ENCODE assay signal across 28 cellular contexts in genomic region chr1:106439475-106439874, GRCh38.
DNase-seq lines count a peak whose midpoint lies in the region; ATAC-seq, FAIRE-seq and TF ChIP-seq lines count a peak whose summit lies in the region.
"Had no signal": no experiment of that assay in that cellular context is flagged by ENCODE, and none has a peak within 500 bp of the region (broad histone marks: within the 10 kb centered on the region; RNA-seq: fewer than 3 reads in every experiment).

No MANE protein-coding gene starts in this region.

- CTCF ChIA-PET in naive thymus-derived CD4-positive, alpha-beta T cell (lab: Charles Lee): no interaction called here

- no peak for ATAC-seq in naive thymus-derived CD4-positive, alpha-beta T cell
- ATAC-seq in GM21360 (IDR thresholded peaks at IDR 0.05; ENCODE audit: unreplicated experiment) (no peak), GM19023 (IDR thresholded peaks at IDR 0.05; ENCODE audit: unreplicated experiment) (no peak)
- ATAC-seq: Right ventricle myocardium inferior had no signal

- H3K27ac ChIP-seq in naive thymus-derived CD4-positive, alpha-beta T cell (ENCODE audit: low read depth, low read length): no peak overlapping the region
- H3K27ac ChIP-seq: HL-60 had no signal

- H3K9me3 Mint-ChIP-seq in naive thymus-derived CD4-positive, alpha-beta T cell: peaks cover 0 to 20% (median 4%) of the 10 kb centered on the region in 11 donors

- H3K27me3 ChIP-seq in naive thymus-derived CD4-positive, alpha-beta T cell (ENCODE audit: control insufficient read depth in 2 of 2, insufficient read depth in 2 of 2, low read length in 2 of 2): no peaks in the 10 kb centered on the region

- peak; percentile 3 for DNase-seq in COLO829 (ENCODE audit: low spot score)
- DNase-seq in H54 (ENCODE audit: insufficient read length, low spot score): peak; percentile 19
- peak; percentile 49 for DNase-seq in RKO (ENCODE audit: low spot score)
- DNase-seq in head of caudate nucleus: peak in 23 of 42 donors; percentile 1 to 49 (median 25)
- no peak for DNase-seq in superior temporal gyrus (ENCODE audit: extremely low spot score)
- no peak for DNase-seq in naive thymus-derived CD4-positive, alpha-beta T cell
- DNase-seq: Calu3; CD4-positive, CD25-positive, alpha-beta regulatory T cell; DMS153; EL; GF-D8; HCEC 1CT; KG1; NCI-H1105; NCI-H146; NCI-H2029; NCI-H226; NCI-H524; NCI-H774; NK-92 treated with Interleukin-12 subunit alpha and Interleukin-12 subunit beta, amount 100 ng/mL, for 24 hours; SW 1271 had no signal

- no peak overlapping the region for H3K4me3 ChIP-seq in naive thymus-derived CD4-positive, alpha-beta T cell (ENCODE audit: low read length)

- H3K9me3 ChIP-seq in naive thymus-derived CD4-positive, alpha-beta T cell (ENCODE audit: control insufficient read depth in 2 of 3, low read length in 3 of 3): no peaks in the 10 kb centered on the region

- no peaks in the 10 kb centered on the region for H3K4me1 ChIP-seq in naive thymus-derived CD4-positive, alpha-beta T cell (ENCODE audit: control insufficient read depth in 2 of 2, insufficient read depth in 2 of 2, low read length in 2 of 2)

- no peak for TF ChIP-seq POLR2A in H54 (IDR thresholded peaks at IDR 0.05; ENCODE audit: low read depth, low read length)

- no peak overlapping the region for H3K4me3 Mint-ChIP-seq in naive thymus-derived CD4-positive, alpha-beta T cell
- H3K4me3 Mint-ChIP-seq: CD4-positive, CD25-positive, alpha-beta regulatory T cell had no signal

- POLR2A ChIA-PET in naive thymus-derived CD4-positive, alpha-beta T cell (lab: Charles Lee): no interaction called here

- H3K27me3 Mint-ChIP-seq in naive thymus-derived CD4-positive, alpha-beta T cell: no peaks in the 10 kb centered on the region
- H3K27me3 Mint-ChIP-seq: CD4-positive, CD25-positive, alpha-beta regulatory T cell had no signal

- intact Hi-C loops in head of caudate nucleus (cut with DNase I): no loop called here
- intact Hi-C loops in naive thymus-derived CD4-positive, alpha-beta T cell (cut with micrococcal nuclease): no loop called here

- FAIRE-seq in H54 (lab: Jason Lieb, UNC): peak; percentile 93
- FAIRE-seq: A204.1, HTR-8/SVneo, RCC 7860 had no signal

- H3K4me1 Mint-ChIP-seq in naive thymus-derived CD4-positive, alpha-beta T cell: no peaks in the 10 kb centered on the region
- H3K4me1 Mint-ChIP-seq: CD4-positive, CD25-positive, alpha-beta regulatory T cell had no signal

- H3K27ac Mint-ChIP-seq in naive thymus-derived CD4-positive, alpha-beta T cell: no peak overlapping the region
- H3K27ac Mint-ChIP-seq: CD4-positive, CD25-positive, alpha-beta regulatory T cell had no signal

- H3K36me3 Mint-ChIP-seq in naive thymus-derived CD4-positive, alpha-beta T cell: no peaks in the 10 kb centered on the region
- H3K36me3 Mint-ChIP-seq: CD4-positive, CD25-positive, alpha-beta regulatory T cell had no signal

- no peaks in the 10 kb centered on the region for H3K36me3 ChIP-seq in naive thymus-derived CD4-positive, alpha-beta T cell (ENCODE audit: control insufficient read depth in 2 of 3, insufficient read depth in 3 of 3, low read length in 3 of 3)

Comparison
In these comparisons a context has a peak if more than half of its experiments do, and no peak if none do; other contexts are left out.
1. DNase-seq: peak in COLO829 (single experiment), H54 (single experiment), RKO (single experiment) and head of caudate nucleus (23 of 42); none in superior temporal gyrus (single experiment) and naive thymus-derived CD4-positive, alpha-beta T cell (0 of 9).